ENCODE assay signal across 26 cellular contexts in the genomic region with DNA sequence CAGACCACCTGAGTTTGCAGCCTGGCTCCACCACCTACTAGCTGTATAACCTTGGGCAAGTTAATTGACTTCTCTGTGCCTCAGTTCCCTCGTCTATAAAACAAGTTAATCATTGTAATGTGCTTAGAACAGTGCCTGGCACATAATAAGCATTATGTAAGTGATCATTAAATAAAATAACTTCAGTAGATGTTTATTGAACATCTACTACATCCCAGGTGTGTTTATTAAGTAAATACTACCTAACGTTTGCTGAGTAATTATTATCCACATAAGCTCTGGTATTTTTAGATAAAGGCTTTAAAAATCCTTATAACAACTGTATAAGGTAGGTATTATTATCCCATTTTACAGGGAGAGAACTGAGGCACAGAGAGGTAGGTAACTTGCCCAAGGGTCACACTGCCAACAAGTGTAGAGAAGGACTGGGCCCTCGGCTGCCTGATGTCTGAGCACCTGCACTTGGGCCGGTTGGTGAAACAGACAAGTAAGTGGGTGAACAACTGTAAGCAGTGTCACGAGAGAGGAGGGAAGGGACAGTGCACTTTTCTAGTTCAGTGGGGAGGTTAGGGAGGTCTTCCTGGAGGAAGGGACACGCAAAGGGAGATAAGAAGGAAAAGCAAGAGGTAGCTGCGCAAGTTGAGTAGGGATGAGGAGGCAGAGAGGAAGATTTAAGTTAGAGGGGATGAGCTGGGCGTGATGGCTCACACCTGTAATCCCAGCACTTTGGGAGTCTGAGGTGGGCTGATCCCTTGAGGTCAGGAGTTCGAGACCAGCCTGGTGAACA. TPM values are rescaled to one million over a fixed set of nuclear protein-coding genes. Genes with fewer than 3 reads are reported as not detected.
DNase-seq lines count a peak whose midpoint lies in the region; ATAC-seq and TF ChIP-seq lines count a peak whose summit lies in the region.
"Had no signal": no experiment of that assay in that cellular context is flagged by ENCODE, and none has a peak within 500 bp of the region (broad histone marks: within the 10 kb centered on the region; RNA-seq: fewer than 3 reads in every experiment).

No MANE protein-coding gene starts in this region.

- TF ChIP-seq CTCF in CD14-positive monocyte (IDR thresholded peaks at IDR 0.05) (no peak), mammary epithelial cell (conservative IDR thresholded peaks at IDR 0.05 in 1 of 2, IDR thresholded peaks at IDR 0.05 in 1 of 2; ENCODE audit: extremely low read depth in 1 of 2, insufficient read depth in 1 of 2, low read depth in 1 of 2, low read length in 2 of 2) (no peak), nephron progenitor cell (IDR thresholded peaks at IDR 0.05) (no peak), glutamatergic neuron (IDR thresholded peaks at IDR 0.05; ENCODE audit: partially characterized antibody, unreplicated experiment) (no peak), ovary (IDR thresholded peaks at IDR 0.05) (no peak)

- H3K4me1 Mint-ChIP-seq in CD14-positive monocyte = no peaks in the 10 kb centered on the region
- peaks cover 45% of the 10 kb centered on the region for H3K4me1 Mint-ChIP-seq in nephron progenitor cell
- no peaks in the 10 kb centered on the region for H3K4me1 Mint-ChIP-seq in glutamatergic neuron (ENCODE audit: low read depth, unreplicated experiment)
- H3K4me1 Mint-ChIP-seq: activated CD8-positive, alpha-beta memory T cell treated with anti-CD3 and anti-CD28 coated beads, Interleukin-2, amount 10 ng/mL, durations not matched to agents 7 days and 5 days had no signal

- no peaks in the 10 kb centered on the region for H3K36me3 ChIP-seq in Karpas-422 (ENCODE audit: insufficient read depth, low read length)
- peaks cover 35% of the 10 kb centered on the region for H3K36me3 ChIP-seq in mammary epithelial cell (ENCODE audit: insufficient read depth, low read length)
- no peaks in the 10 kb centered on the region for H3K36me3 ChIP-seq in ovary
- H3K36me3 ChIP-seq: SJSA1, thoracic aorta had no signal

- dilution Hi-C loops in mammary epithelial cell (cut with HindIII; ENCODE audit: low sequenced_read_pairs) = loop anchor here (5.0 kb wide), 1 partner anchor 70 kb away; no protein-coding TSS in a partner anchor

- H3K27ac ChIP-seq in Karpas-422 (ENCODE audit: low read length) (no peak overlapping the region), mammary epithelial cell (ENCODE audit: insufficient read depth, low read depth, low read length) (peak overlapping the region; percentile 96), ovary (no peak overlapping the region)
- H3K27ac ChIP-seq: SJSA1 had no signal

- peaks cover 30 to 54% (median 38%) of the 10 kb centered on the region in 3 donors for H3K27me3 Mint-ChIP-seq in CD14-positive monocyte (ENCODE audit: low read depth in 3 of 3)
- H3K27me3 Mint-ChIP-seq in nephron progenitor cell (ENCODE audit: low read depth, poor library complexity) = peaks cover 7% of the 10 kb centered on the region
- H3K27me3 Mint-ChIP-seq in glutamatergic neuron (ENCODE audit: unreplicated experiment) = peaks cover 1% of the 10 kb centered on the region

- H3K4me3 ChIP-seq in Karpas-422 (ENCODE audit: low read length) (no peak overlapping the region), mammary epithelial cell (replicated peaks in 1 of 3; ENCODE audit: insufficient read depth in 1 of 3, low read depth in 2 of 3, low read length in 3 of 3) (peak overlapping the region; percentile 7 to 98 (median 77)), ovary (no peak overlapping the region)
- H3K4me3 ChIP-seq: GM12878, SJSA1, smooth muscle cell, thoracic aorta had no signal

- no peak for TF ChIP-seq POLR2A in ovary (IDR thresholded peaks at IDR 0.05)

- no peaks in the 10 kb centered on the region for H3K9me3 ChIP-seq in Karpas-422 (ENCODE audit: low read length)
- no peaks in the 10 kb centered on the region for H3K9me3 ChIP-seq in mammary epithelial cell (replicated peaks; ENCODE audit: insufficient read depth, low read length)
- no peaks in the 10 kb centered on the region for H3K9me3 ChIP-seq in ovary
- H3K9me3 ChIP-seq: SJSA1, thoracic aorta had no signal

- H4K20me1 ChIP-seq in Karpas-422 (ENCODE audit: insufficient read depth, low read depth, low read length) (no peaks in the 10 kb centered on the region), mammary epithelial cell (ENCODE audit: insufficient read depth, low read length) (peaks cover 3% of the 10 kb centered on the region)

- H3K27ac Mint-ChIP-seq in CD14-positive monocyte (peak overlapping the region in 1 of 7 donors; percentile 21), nephron progenitor cell (peak overlapping the region; percentile 57), glutamatergic neuron (ENCODE audit: unreplicated experiment) (no peak overlapping the region)
- H3K27ac Mint-ChIP-seq: activated CD8-positive, alpha-beta memory T cell treated with anti-CD3 and anti-CD28 coated beads, Interleukin-2, amount 10 ng/mL, durations not matched to agents 7 days and 5 days; stimulated activated naive B cell treated with anti-CD40 and anti-IgM and Interleukin-4, amounts not matched to agents 10 μg/mL and 1 μg/mL and 100 μg/mL, for 72 hours; T-cell had no signal

- CTCF ChIA-PET in mammary epithelial cell (lab: Charles Lee; ENCODE audit: low non-redundant PET) = interaction anchor here (0.8 kb wide), 1 partner anchor 63 kb away, joined by 3 read pairs; no protein-coding TSS in a partner anchor

- 29% methylated on average over 7 of the region's 9 CpGs for WGBS in mammary epithelial cell (ENCODE audit: low coverage, missing lambda C conversion rate)
- 72 to 78% (median 74%) methylated on average over 9 of the region's 9 CpGs for WGBS in ovary, 3 donors

- no peaks in the 10 kb centered on the region for H3K9me2 ChIP-seq in Karpas-422 (replicated peaks; ENCODE audit: insufficient read depth, low read length)

- BruUV-seq in mammary epithelial cell (replicated peaks; lab: Mats Ljungman, UMichigan) = no TSS peak

- no peaks in the 10 kb centered on the region for H3K27me3 ChIP-seq in Karpas-422 (ENCODE audit: low read length)
- H3K27me3 ChIP-seq in mammary epithelial cell (ENCODE audit: insufficient read depth, low read length) = no peaks in the 10 kb centered on the region
- no peaks in the 10 kb centered on the region for H3K27me3 ChIP-seq in ovary
- H3K27me3 ChIP-seq: SJSA1 had no signal

- intact Hi-C loops in CD14-positive monocyte (cut with micrococcal nuclease) = no loop called here
- intact Hi-C loops in mammary epithelial cell (cut with micrococcal nuclease) = loop anchor here (1.0 kb wide), 1 partner anchor 56 kb away; no protein-coding TSS in a partner anchor
- intact Hi-C loops in ovary (cut with DNase I) = loop anchor here in 2 of 4 donors (5.0 kb wide), 2 partner anchors 65 to 275 kb away; no protein-coding TSS in a partner anchor

- H3K9ac ChIP-seq in Karpas-422 (ENCODE audit: low read length) (no peak overlapping the region), mammary epithelial cell (ENCODE audit: insufficient read depth, low read length) (peak overlapping the region; percentile 39)

- in situ Hi-C loops in mammary epithelial cell (cut with MboI; ENCODE audit: low sequenced_read_pairs in 2 of 2) = no loop called here

- no peaks in the 10 kb centered on the region for H3K36me3 Mint-ChIP-seq in CD14-positive monocyte
- H3K36me3 Mint-ChIP-seq in nephron progenitor cell (ENCODE audit: low read depth) = no peaks in the 10 kb centered on the region
- no peaks in the 10 kb centered on the region for H3K36me3 Mint-ChIP-seq in glutamatergic neuron (ENCODE audit: unreplicated experiment)
- H3K36me3 Mint-ChIP-seq: activated CD8-positive, alpha-beta memory T cell treated with anti-CD3 and anti-CD28 coated beads, Interleukin-2, amount 10 ng/mL, durations not matched to agents 7 days and 5 days; T-cell had no signal

- H3K9me3 Mint-ChIP-seq in CD14-positive monocyte (peaks cover 0 to 5% (median 0%) of the 10 kb centered on the region in 7 donors), nephron progenitor cell (no peaks in the 10 kb centered on the region), glutamatergic neuron (ENCODE audit: unreplicated experiment) (no peaks in the 10 kb centered on the region)
- H3K9me3 Mint-ChIP-seq: stimulated activated naive B cell treated with anti-CD40 and anti-IgM and Interleukin-4, amounts not matched to agents 10 μg/mL and 1 μg/mL and 100 μg/mL, for 72 hours; T-cell had no signal

- ATAC-seq in GM21786 (IDR thresholded peaks at IDR 0.05; ENCODE audit: unreplicated experiment) = no peak
- no peak for ATAC-seq in GM21367 (IDR thresholded peaks at IDR 0.05; ENCODE audit: unreplicated experiment)
- ATAC-seq: activated CD8-positive, alpha-beta memory T cell treated with anti-CD3 and anti-CD28 coated beads, Interleukin-2, amount 10 ng/mL, durations not matched to agents 7 days and 5 days; GM12878; stimulated activated naive B cell treated with anti-CD40 and anti-IgM and Interleukin-4, amounts not matched to agents 10 μg/mL and 1 μg/mL and 100 μg/mL, for 72 hours; T-cell had no signal

- H3K4me3 Mint-ChIP-seq in CD14-positive monocyte = no peak overlapping the region
- no peak overlapping the region for H3K4me3 Mint-ChIP-seq in nephron progenitor cell
- no peak overlapping the region for H3K4me3 Mint-ChIP-seq in glutamatergic neuron (ENCODE audit: unreplicated experiment)
- H3K4me3 Mint-ChIP-seq: activated CD8-positive, alpha-beta memory T cell treated with anti-CD3 and anti-CD28 coated beads, Interleukin-2, amount 10 ng/mL, durations not matched to agents 7 days and 5 days; stimulated activated naive B cell treated with anti-CD40 and anti-IgM and Interleukin-4, amounts not matched to agents 10 μg/mL and 1 μg/mL and 100 μg/mL, for 72 hours; T-cell had no signal

- peak; percentile 5 for DNase-seq in CD14-positive monocyte (ENCODE audit: low spot score)
- peak; percentile 14 for DNase-seq in Karpas-422
- DNase-seq in mammary epithelial cell = no peak
- no peak for DNase-seq in nephron progenitor cell
- DNase-seq in glutamatergic neuron = no peak
- no peak for DNase-seq in ovary
- DNase-seq: activated CD4-positive, alpha-beta T cell treated with anti-CD3 and anti-CD28 coated beads for 4 hours; activated CD8-positive, alpha-beta memory T cell treated with anti-CD3 and anti-CD28 coated beads, Interleukin-2, amount 10 ng/mL, durations not matched to agents 7 days and 5 days; activated naive CD4-positive, alpha-beta T cell treated with anti-CD3 and anti-CD28 coated beads, Interleukin-2, amount 50 U/mL, for 16 hours; KG1; mesenchymal stem cell; NCI-H146; NCI-H510A; nucleus accumbens; stimulated activated CD4-positive, alpha-beta T cell treated with anti-CD3 and anti-CD28 coated beads, Interleukin-2, amount 100 ng/mL, for 48 hours; stimulated activated naive B cell treated with anti-CD40 and anti-IgM and Interleukin-4, amounts not matched to agents 10 μg/mL and 1 μg/mL and 100 μg/mL, for 72 hours; T-cell had no signal

- H3K79me2 ChIP-seq in Karpas-422 (ENCODE audit: low read length) (no peaks in the 10 kb centered on the region), mammary epithelial cell (ENCODE audit: insufficient read depth, low read length) (peaks cover 98% of the 10 kb centered on the region)

- H3K4me1 ChIP-seq in Karpas-422 (ENCODE audit: low read length) = no peaks in the 10 kb centered on the region
- peaks cover 60% of the 10 kb centered on the region for H3K4me1 ChIP-seq in mammary epithelial cell (ENCODE audit: insufficient read depth, low read length)
- H3K4me1 ChIP-seq in ovary (ENCODE audit: insufficient read depth) = peaks cover 2% of the 10 kb centered on the region

- no peak overlapping the region for H2AFZ ChIP-seq in Karpas-422 (ENCODE audit: low read length)
- H2AFZ ChIP-seq in mammary epithelial cell (ENCODE audit: low read depth, low read length) = no peak overlapping the region

- no peak for TF ChIP-seq EP300 in ovary (IDR thresholded peaks at IDR 0.05)

- H3K4me2 ChIP-seq in Karpas-422 (ENCODE audit: low read depth, low read length, poor library complexity, severe bottlenecking) = no peak overlapping the region
- H3K4me2 ChIP-seq in mammary epithelial cell (ENCODE audit: insufficient read depth, low read depth, low read length) = peak overlapping the region; percentile 68
- H3K4me2 ChIP-seq: smooth muscle cell had no signal

RNA-seq across cellular contexts. Expression of a gene that starts 4.6 kb away (rescaled TPM):
- not detected for polyA plus RNA-seq in CD14-positive monocyte
- not detected in 2 replicates for total RNA-seq in Karpas-422 (2014; rRNA removed; shearing (Covaris generic); ENCODE audit: low replicate concordance)
- total RNA-seq in mammary epithelial cell = 100 to 1,000 TPM; 170 to 608 TPM
- polyA plus RNA-seq in mammary epithelial cell = 120 TPM
- 1,186 TPM for polyA minus RNA-seq in mammary epithelial cell
- total RNA-seq in glutamatergic neuron (ENCODE audit: unreplicated experiment) = not detected
- total RNA-seq in ovary = 1 to 10 TPM in 1 of 7 donors, under 1 TPM in 2, not detected in 4; 0.13 to 6.2 (median 0.95) TPM
- under 1 TPM in 1 of 2 donors, not detected in 1; 0.13 TPM for polyA plus RNA-seq in ovary
- total RNA-seq: cerebellum, fibroblast of villous mesenchyme, myocyte, SJSA1 had no signal

RNA-seq across cellular contexts. Expression of a gene that starts 53.6 kb away (rescaled TPM):
- under 1 TPM in 1 of 2 donors, not detected in 1; 0.15 TPM for polyA plus RNA-seq in CD14-positive monocyte
- not detected in 2 replicates for total RNA-seq in Karpas-422 (2014; rRNA removed; shearing (Covaris generic); ENCODE audit: low replicate concordance)
- total RNA-seq in mammary epithelial cell = 10 to 100 TPM; 13.0 to 34.5 TPM
- 28.5 TPM for polyA plus RNA-seq in mammary epithelial cell
- polyA minus RNA-seq in mammary epithelial cell = 62.7 TPM
- 1.9 TPM for total RNA-seq in glutamatergic neuron (ENCODE audit: unreplicated experiment)
- total RNA-seq in ovary = 1,000 to 10,000 TPM in 5 of 7 donors, 100 to 1,000 TPM in 2; 457 to 3,447 (median 1,460) TPM
- 100 to 1,000 TPM; 634 to 809 TPM for polyA plus RNA-seq in ovary

Comparison
In these comparisons a context has a peak if more than half of its experiments do, and no peak if none do; other contexts are left out.
1. DNase-seq: peak in CD14-positive monocyte (single experiment) and Karpas-422 (single experiment); none in mammary epithelial cell (single experiment), nephron progenitor cell (single experiment), glutamatergic neuron (single experiment) and ovary (0 of 5).
2. H3K4me3 ChIP-seq: peak in mammary epithelial cell (3 of 3); none in Karpas-422 (single experiment) and ovary (single experiment).
3. RNA of a gene that starts 4.6 kb away (total RNA-seq): 170 to 608 TPM in mammary epithelial cell; 0.13 to 6.2 TPM in ovary, not detected in Karpas-422 and not detected in glutamatergic neuron (single experiment); every median in the first group is over 10 times any median in the second.
4. RNA of a gene that starts 53.6 kb away (total RNA-seq): 457 to 3,447 TPM in ovary; 13.0 to 34.5 TPM in mammary epithelial cell, 1.9 TPM in glutamatergic neuron (single experiment) and not detected in Karpas-422; every median in the first group is over 10 times any median in the second.